Comparison of ENCODE assay signal across 8 cellular contexts in the genomic region with DNA sequence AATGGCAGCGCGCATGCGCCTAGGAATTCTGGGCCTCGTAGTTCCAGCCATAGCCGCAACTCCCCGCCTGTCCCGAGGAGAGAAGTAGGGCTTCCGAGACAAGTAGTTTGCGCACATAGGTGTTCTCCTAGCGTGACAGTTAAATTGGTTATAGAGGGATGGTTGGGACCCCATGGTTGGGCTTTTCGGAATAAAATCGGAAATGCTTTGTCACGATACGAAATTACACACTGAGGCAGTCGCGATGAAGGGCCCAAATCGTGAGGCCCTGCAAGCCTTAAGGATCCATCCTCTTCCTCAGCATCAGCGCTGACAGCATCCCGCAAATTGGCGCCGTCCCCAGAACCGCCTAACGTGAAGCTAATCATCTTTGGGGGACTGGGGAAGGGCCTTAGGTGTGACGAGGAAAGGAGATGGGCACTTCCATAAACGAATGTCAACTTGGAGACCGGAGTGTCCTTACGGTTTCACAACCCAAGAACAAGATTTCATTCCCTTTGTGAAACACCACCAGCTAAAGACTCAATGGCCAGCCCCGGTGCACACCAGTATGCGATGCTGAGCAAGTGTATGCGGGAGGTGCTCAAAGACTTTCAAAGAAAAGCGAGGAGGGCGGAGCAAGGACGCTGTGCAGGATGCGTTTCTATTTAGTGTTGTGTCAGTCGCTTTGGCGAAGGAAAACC. TPM values are rescaled to one million over a fixed set of nuclear protein-coding genes. Genes with fewer than 3 reads are reported as not detected.
DNase-seq lines count a peak whose midpoint lies in the region; ATAC-seq and TF ChIP-seq lines count a peak whose summit lies in the region.

No MANE protein-coding gene starts in this region.

- peak overlapping the region; percentile 96 to 98 for H3K4me3 ChIP-seq in prostate gland

- H3K27ac ChIP-seq in prostate gland, result peak overlapping the region; percentile 95 to 97

- H3K9me3 Mint-ChIP-seq in activated naive CD4-positive, alpha-beta T cell treated with anti-CD3 and anti-CD28 coated beads for 36 hours, result no peaks in the 10 kb centered on the region
- peaks cover 5% of the 10 kb centered on the region for H3K9me3 Mint-ChIP-seq in glutamatergic neuron (ENCODE audit: unreplicated experiment)

- H3K36me3 ChIP-seq in prostate gland, result no peaks in the 10 kb centered on the region

- H3K27me3 Mint-ChIP-seq in activated naive CD4-positive, alpha-beta T cell treated with anti-CD3 and anti-CD28 coated beads for 36 hours (ENCODE audit: low read depth), result no peaks in the 10 kb centered on the region
- H3K27me3 Mint-ChIP-seq in glutamatergic neuron (ENCODE audit: unreplicated experiment), result peaks cover 7% of the 10 kb centered on the region

- TF ChIP-seq CTCF in glutamatergic neuron (IDR thresholded peaks at IDR 0.05; ENCODE audit: partially characterized antibody, unreplicated experiment), result no peak
- no peak for TF ChIP-seq CTCF in prostate gland (IDR thresholded peaks at IDR 0.05)

- H3K36me3 Mint-ChIP-seq in activated naive CD4-positive, alpha-beta T cell treated with anti-CD3 and anti-CD28 coated beads for 36 hours (ENCODE audit: low read depth), result peaks cover 2% of the 10 kb centered on the region
- H3K36me3 Mint-ChIP-seq in glutamatergic neuron (ENCODE audit: unreplicated experiment), result no peaks in the 10 kb centered on the region

- H3K4me3 Mint-ChIP-seq in activated naive CD4-positive, alpha-beta T cell treated with anti-CD3 and anti-CD28 coated beads for 36 hours, result peak overlapping the region; percentile 99
- H3K4me3 Mint-ChIP-seq in glutamatergic neuron (ENCODE audit: unreplicated experiment), result peak overlapping the region; percentile 92

- peak; percentile 12 for ATAC-seq in GM19395 (IDR thresholded peaks at IDR 0.05; ENCODE audit: unreplicated experiment)
- ATAC-seq in HG02678 (IDR thresholded peaks at IDR 0.05; ENCODE audit: unreplicated experiment), result no peak
- ATAC-seq in HG03095 (IDR thresholded peaks at IDR 0.05; ENCODE audit: unreplicated experiment), result no peak

- H3K27ac Mint-ChIP-seq in activated naive CD4-positive, alpha-beta T cell treated with anti-CD3 and anti-CD28 coated beads for 36 hours, result peak overlapping the region; percentile 92
- no peak overlapping the region for H3K27ac Mint-ChIP-seq in glutamatergic neuron (ENCODE audit: unreplicated experiment)

- DNase-seq in NCI-H748 treated with DMSO at 0.1 percent for 48 hours (lab: John Stamatoyannopoulos, UW), result peak; percentile 1
- DNase-seq in activated naive CD4-positive, alpha-beta T cell treated with anti-CD3 and anti-CD28 coated beads for 36 hours, result peak; percentile 72
- DNase-seq in glutamatergic neuron, result no peak
- DNase-seq in prostate gland (ENCODE audit: low spot score), result peak; percentile 32
- DNase-seq in OCI-M2 (lab: John Stamatoyannopoulos, UW; ENCODE audit: unreplicated experiment), result no peak

- H3K27me3 ChIP-seq in prostate gland (replicated peaks; ENCODE audit: insufficient read depth), result no peaks in the 10 kb centered on the region

- no peaks in the 10 kb centered on the region for H3K9me3 ChIP-seq in prostate gland

- intact Hi-C loops in activated naive CD4-positive, alpha-beta T cell treated with anti-CD3 and anti-CD28 coated beads for 36 hours (cut with micrococcal nuclease), result loop anchor here (1.0 to 5.0 kb wide), 8 partner anchors 184 to 729 kb away; a partner anchor contains a TSS
- intact Hi-C loops in prostate gland (cut with DNase I), result loop anchor here (10.0 kb wide), 1 partner anchor 186 kb away; a partner anchor contains a TSS

- CTCF ChIA-PET in activated naive CD4-positive, alpha-beta T cell treated with anti-CD3 and anti-CD28 coated beads for 36 hours (lab: Charles Lee), result interaction anchor here (1.0 kb wide), 1 partner anchor 189 kb away, joined by 3 read pairs; no protein-coding TSS in a partner anchor

- no peak for TF ChIP-seq POLR2A in prostate gland (IDR thresholded peaks at IDR 0.05)

- no peaks in the 10 kb centered on the region for H3K4me1 ChIP-seq in prostate gland (replicated peaks)

- peaks cover 20% of the 10 kb centered on the region for H3K4me1 Mint-ChIP-seq in activated naive CD4-positive, alpha-beta T cell treated with anti-CD3 and anti-CD28 coated beads for 36 hours (ENCODE audit: low read depth)
- peaks cover 6% of the 10 kb centered on the region for H3K4me1 Mint-ChIP-seq in glutamatergic neuron (ENCODE audit: low read depth, unreplicated experiment)

- 1% methylated on average over 36 of the region's 36 CpGs for WGBS in prostate gland

RNA-seq across cellular contexts. Expression of a gene that starts 0.6 kb away (rescaled TPM):
- 10 to 100 TPM; 13.5 to 15.7 TPM for total RNA-seq in activated naive CD4-positive, alpha-beta T cell treated with anti-CD3 and anti-CD28 coated beads for 36 hours
- total RNA-seq in glutamatergic neuron (ENCODE audit: unreplicated experiment), result 47.8 TPM
- total RNA-seq in prostate gland, result 10 to 100 TPM; 20.4 to 30.3 TPM

Comparison
In these comparisons a context has a peak if more than half of its experiments do, and no peak if none do; other contexts are left out.
1. DNase-seq: peak in NCI-H748 treated with DMSO at 0.1 percent for 48 hours (single experiment), activated naive CD4-positive, alpha-beta T cell treated with anti-CD3 and anti-CD28 coated beads for 36 hours (single experiment) and prostate gland (single experiment); none in glutamatergic neuron (single experiment) and OCI-M2 (single experiment).